9 cellular contexts compared by ENCODE assay signal in genomic region chr12:96500686-96501085, GRCh38. TPM values are rescaled to one million over a fixed set of nuclear protein-coding genes. Genes with fewer than 3 reads are reported as not detected.
DNase-seq lines count a peak whose midpoint lies in the region; ATAC-seq and TF ChIP-seq lines count a peak whose summit lies in the region.
"Had no signal": no experiment of that assay in that cellular context is flagged by ENCODE, and none has a peak within 500 bp of the region (broad histone marks: within the 10 kb centered on the region; RNA-seq: fewer than 3 reads in every experiment).

No MANE protein-coding gene starts in this region.

- ATAC-seq in GM18873 (IDR thresholded peaks at IDR 0.05; ENCODE audit: low FRiP score, unreplicated experiment): peak; percentile 10
- ATAC-seq in GM19035 (IDR thresholded peaks at IDR 0.05; ENCODE audit: unreplicated experiment): no peak

- BruUV-seq in MCF 10A (replicated peaks; lab: Mats Ljungman, UMichigan): TSS peak; percentile 56

- H4K20me1 ChIP-seq in osteoblast (ENCODE audit: insufficient read depth, low read length): no peaks in the 10 kb centered on the region

- H3K4me1 ChIP-seq in osteoblast (ENCODE audit: insufficient read depth, low read length): peaks cover 13% of the 10 kb centered on the region
- H3K4me1 ChIP-seq: adrenal gland, prostate gland had no signal

- H2AFZ ChIP-seq in osteoblast (ENCODE audit: low read length): peak overlapping the region; percentile 93

- peak overlapping the region; percentile 99 for H3K27ac Mint-ChIP-seq in MCF 10A (ENCODE audit: low read depth, unreplicated experiment)

- POLR2A ChIA-PET in MCF 10A (lab: Yijun Ruan, JAX): interaction anchor here (0.6 to 4.5 kb wide), 9 partner anchors 11 to 285 kb away, joined by 3 to 26 read pairs (median 3); partner anchors contain the start of genes CDK17 and CFAP54

- no peaks in the 10 kb centered on the region for H3K9me3 Mint-ChIP-seq in MCF 10A (ENCODE audit: unreplicated experiment)

- H3K4me3 ChIP-seq in osteoblast (ENCODE audit: insufficient read depth, low read length): no peak overlapping the region
- H3K4me3 ChIP-seq: adrenal gland, prostate gland had no signal

- DNase-seq in MCF 10A (ENCODE audit: unreplicated experiment) (peak; percentile 48), osteoblast (ENCODE audit: insufficient read length, low spot score, missing footprints) (no peak), AML-193 (lab: John Stamatoyannopoulos, UW) (no peak), hepatic stellate cell (ENCODE audit: low spot score) (no peak)

- peak overlapping the region; percentile 84 for H3K27ac ChIP-seq in osteoblast (ENCODE audit: low read depth, low read length)
- H3K27ac ChIP-seq: prostate gland had no signal

- TF ChIP-seq CTCF in LNCAP (IDR thresholded peaks at IDR 0.05): peak; percentile 45; the same call in 1 of the 2 replicates
- TF ChIP-seq CTCF in MCF 10A (IDR thresholded peaks at IDR 0.05; ENCODE audit: unreplicated experiment): peak; percentile 20
- TF ChIP-seq CTCF in osteoblast (IDR thresholded peaks at IDR 0.05; ENCODE audit: extremely low read depth, low read depth, low read length): peak; percentile 37

- peaks cover 30% of the 10 kb centered on the region for H3K4me1 Mint-ChIP-seq in MCF 10A (ENCODE audit: insufficient read depth, unreplicated experiment)

- CTCF ChIA-PET in MCF 10A (lab: Yijun Ruan, JAX): interaction anchor here (0.9 to 4.2 kb wide), 3 partner anchors 16 to 285 kb away, joined by 3 to 29 read pairs (median 3); no protein-coding TSS in a partner anchor

- H3K79me2 ChIP-seq in osteoblast (ENCODE audit: insufficient read depth, low read length): no peaks in the 10 kb centered on the region

- no peaks in the 10 kb centered on the region for H3K9me3 ChIP-seq in osteoblast (ENCODE audit: low read depth, low read length)
- H3K9me3 ChIP-seq: adrenal gland, prostate gland had no signal

- H3K27me3 Mint-ChIP-seq in MCF 10A (ENCODE audit: insufficient read depth, unreplicated experiment): no peaks in the 10 kb centered on the region

- H3K4me3 Mint-ChIP-seq in MCF 10A (ENCODE audit: unreplicated experiment): no peak overlapping the region

- no peaks in the 10 kb centered on the region for H3K36me3 ChIP-seq in osteoblast (ENCODE audit: insufficient read depth, low read length)
- H3K36me3 ChIP-seq: adrenal gland, prostate gland had no signal

- H3K4me2 ChIP-seq in osteoblast (ENCODE audit: insufficient read depth, low read length): peak overlapping the region; percentile 46

- no peaks in the 10 kb centered on the region for H3K27me3 ChIP-seq in osteoblast (ENCODE audit: insufficient read depth, low read length)
- H3K27me3 ChIP-seq: adrenal gland had no signal

- H3K36me3 Mint-ChIP-seq in MCF 10A (ENCODE audit: insufficient read depth, unreplicated experiment): no peaks in the 10 kb centered on the region

- intact Hi-C loops in MCF 10A (cut with micrococcal nuclease): loop anchor here (1.0 to 5.0 kb wide), 2 partner anchors 99 to 283 kb away; no protein-coding TSS in a partner anchor

RNA-seq across cellular contexts. Expression of gene CFAP54, which starts 11.3 kb away (rescaled TPM):
- total RNA-seq in MCF 10A (2022): 0.56 and 1.1 TPM in 2 replicates
- 2.2 and 3.2 TPM in 2 replicates for total RNA-seq in osteoblast
